In the genomic region with DNA sequence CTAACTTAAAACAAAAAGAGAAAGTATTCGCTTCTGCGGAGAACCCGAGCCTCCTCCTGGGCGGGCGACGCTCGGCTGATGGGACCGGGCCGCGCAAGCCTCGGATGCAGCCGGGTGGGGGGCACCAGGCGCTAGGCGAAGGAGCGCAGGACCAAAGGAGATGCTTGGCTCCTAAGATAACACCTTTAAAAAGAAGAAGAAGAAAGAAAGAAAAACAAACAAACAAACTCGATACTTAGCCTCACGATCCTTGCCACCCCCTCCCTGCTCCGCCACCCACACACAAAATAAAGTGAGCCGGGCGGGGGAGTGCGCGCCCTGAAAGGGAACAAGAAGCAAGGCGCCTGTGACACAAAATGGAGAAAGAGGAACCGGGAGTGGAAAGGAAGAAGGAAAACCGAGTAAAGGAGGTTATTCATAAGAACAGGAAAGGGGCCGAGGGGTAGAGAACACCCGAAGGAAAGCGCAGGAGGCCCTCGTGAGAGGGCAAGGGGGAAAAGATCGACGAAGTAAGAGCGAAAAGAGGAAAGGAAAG, we compare ENCODE assay signal across 9 cellular contexts. TPM values are rescaled to one million over a fixed set of nuclear protein-coding genes. Genes with fewer than 3 reads are reported as not detected.
DNase-seq lines count a peak whose midpoint lies in the region; ATAC-seq and TF ChIP-seq lines count a peak whose summit lies in the region.
"Had no signal": no experiment of that assay in that cellular context is flagged by ENCODE, and none has a peak within 500 bp of the region (broad histone marks: within the 10 kb centered on the region; RNA-seq: fewer than 3 reads in every experiment).

No MANE protein-coding gene starts in this region.

- H3K27me3 ChIP-seq in CD4-positive, alpha-beta memory T cell (ENCODE audit: insufficient read depth, low read length) = no peaks in the 10 kb centered on the region
- peaks cover 21% of the 10 kb centered on the region for H3K27me3 ChIP-seq in iPS DF 6.9 (ENCODE audit: control insufficient read depth, insufficient read depth, low read length)

- no peaks in the 10 kb centered on the region for H3K36me3 ChIP-seq in CD4-positive, alpha-beta memory T cell (ENCODE audit: insufficient read depth, low read length)
- no peaks in the 10 kb centered on the region for H3K36me3 ChIP-seq in iPS DF 6.9 (ENCODE audit: control insufficient read depth, insufficient read depth, low read length)

- POLR2A ChIA-PET in CD4-positive, alpha-beta memory T cell (lab: Charles Lee; ENCODE audit: partially characterized antibody) = interaction anchor here (1.0 to 5.6 kb wide), 8 partner anchors 22 to 258 kb away, joined by 3 to 66 read pairs (median 4); partner anchors contain the start of gene COMMD3

- peak; percentile 76 to 80 (median 78) for DNase-seq in CD4-positive, alpha-beta memory T cell
- DNase-seq in HS-27A (ENCODE audit: low read depth) (peak; percentile 30), astrocyte of the cerebellum (ENCODE audit: low read depth) (no peak), iPS DF 6.9 (ENCODE audit: low read depth, low spot score) (no peak), sciatic nerve (ENCODE audit: low spot score) (peak; percentile 84), SHP77 (lab: John Stamatoyannopoulos, UW) (no peak)

- peaks cover 0 to 17% of the 10 kb centered on the region in 2 donors for H3K36me3 Mint-ChIP-seq in CD4-positive, alpha-beta memory T cell
- H3K36me3 Mint-ChIP-seq in T-helper 1 cell treated with Interleukin-12 subunit alpha and Interleukin-12 subunit beta and Interleukin-4 antibody, amounts not matched to agents 30 μg/mL and 1 μg/mL, for 36 hours (ENCODE audit: low read depth) = peaks cover 4% of the 10 kb centered on the region

- TF ChIP-seq CTCF in astrocyte of the cerebellum (IDR thresholded peaks at IDR 0.05; ENCODE audit: low read depth, low read length, missing control alignments) = no peak

- peak; percentile 44 for ATAC-seq in GM19467 (IDR thresholded peaks at IDR 0.05; ENCODE audit: unreplicated experiment)
- peak; percentile 69 for ATAC-seq in sciatic nerve

- CTCF ChIA-PET in CD4-positive, alpha-beta memory T cell (lab: Charles Lee; ENCODE audit: partially characterized antibody) = no interaction called here

- peaks cover 12 to 58% (median 35%) of the 10 kb centered on the region in 4 donors for H3K4me1 Mint-ChIP-seq in CD4-positive, alpha-beta memory T cell
- peaks cover 26% of the 10 kb centered on the region for H3K4me1 Mint-ChIP-seq in T-helper 1 cell treated with Interleukin-12 subunit alpha and Interleukin-12 subunit beta and Interleukin-4 antibody, amounts not matched to agents 30 μg/mL and 1 μg/mL, for 36 hours (ENCODE audit: low read depth)

- intact Hi-C loops in CD4-positive, alpha-beta memory T cell (cut with micrococcal nuclease) = loop anchor here (1.0 to 10.0 kb wide), 6 partner anchors 23 to 843 kb away; partner anchors contain the start of genes MSRB2 and SKIDA1
- intact Hi-C loops in sciatic nerve (cut with DNase I) = loop anchor here (10.0 kb wide), 1 partner anchor 63 kb away; the partner anchor contains the start of gene COMMD3

- H3K9me3 ChIP-seq in CD4-positive, alpha-beta memory T cell (ENCODE audit: control insufficient read depth in 1 of 2, low read length in 2 of 2) = no peaks in the 10 kb centered on the region
- no peaks in the 10 kb centered on the region for H3K9me3 ChIP-seq in iPS DF 6.9 (ENCODE audit: control insufficient read depth, insufficient read depth, low read length)

- WGBS in iPS DF 6.9 (ENCODE audit: insufficient coverage, insufficient read length) = no CpG with 5 or more reads among the region's 32 CpGs

- peaks cover 0 to 2% (median 0%) of the 10 kb centered on the region in 8 donors for H3K9me3 Mint-ChIP-seq in CD4-positive, alpha-beta memory T cell
- H3K9me3 Mint-ChIP-seq in T-helper 1 cell treated with Interleukin-12 subunit alpha and Interleukin-12 subunit beta and Interleukin-4 antibody, amounts not matched to agents 30 μg/mL and 1 μg/mL, for 36 hours = no peaks in the 10 kb centered on the region

- peaks cover 42% of the 10 kb centered on the region for H3K4me1 ChIP-seq in CD4-positive, alpha-beta memory T cell (ENCODE audit: insufficient read depth, low read length)
- H3K4me1 ChIP-seq in iPS DF 6.9 (ENCODE audit: control insufficient read depth, insufficient read depth, low read length) = no peaks in the 10 kb centered on the region

- H3K4me3 ChIP-seq in CD4-positive, alpha-beta memory T cell (ENCODE audit: low read length in 2 of 2) = peak overlapping the region; percentile 70 to 97
- H3K4me3 ChIP-seq in astrocyte of the cerebellum (ENCODE audit: low read depth, low read length) (peak overlapping the region; percentile 57), iPS DF 6.9 (ENCODE audit: low read length) (peak overlapping the region; percentile 41; the same call in 1 of the 2 replicates)

- H3K4me3 Mint-ChIP-seq in CD4-positive, alpha-beta memory T cell = peak overlapping the region; percentile 89 to 99 (median 96)
- H3K4me3 Mint-ChIP-seq in T-helper 1 cell treated with Interleukin-12 subunit alpha and Interleukin-12 subunit beta and Interleukin-4 antibody, amounts not matched to agents 30 μg/mL and 1 μg/mL, for 36 hours = peak overlapping the region; percentile 93

- H3K27ac ChIP-seq in CD4-positive, alpha-beta memory T cell (ENCODE audit: low read depth, low read length) = peak overlapping the region; percentile 78
- H3K27ac ChIP-seq in iPS DF 6.9 (ENCODE audit: low read length) = no peak overlapping the region

- in situ Hi-C loops in astrocyte of the cerebellum (cut with HindIII; ENCODE audit: low sequenced_read_pairs) = no loop called here

- H3K27ac Mint-ChIP-seq in CD4-positive, alpha-beta memory T cell = peak overlapping the region; percentile 96 to 100 (median 98)
- peak overlapping the region; percentile 98 for H3K27ac Mint-ChIP-seq in T-helper 1 cell treated with Interleukin-12 subunit alpha and Interleukin-12 subunit beta and Interleukin-4 antibody, amounts not matched to agents 30 μg/mL and 1 μg/mL, for 36 hours

- H3K27me3 Mint-ChIP-seq in CD4-positive, alpha-beta memory T cell = peaks cover 0 to 2% of the 10 kb centered on the region in 2 donors
- peaks cover 21% of the 10 kb centered on the region for H3K27me3 Mint-ChIP-seq in T-helper 1 cell treated with Interleukin-12 subunit alpha and Interleukin-12 subunit beta and Interleukin-4 antibody, amounts not matched to agents 30 μg/mL and 1 μg/mL, for 36 hours (ENCODE audit: low read depth)

RNA-seq across cellular contexts. Expression of gene EBLN1, which starts 34.0 kb away (rescaled TPM):
- not detected for total RNA-seq in CD4-positive, alpha-beta memory T cell
- not detected for polyA plus RNA-seq in CD4-positive, alpha-beta memory T cell
- not detected for total RNA-seq in sciatic nerve
- total RNA-seq: T-helper 1 cell treated with Interleukin-12 subunit alpha and Interleukin-12 subunit beta and Interleukin-4 antibody, amounts not matched to agents 30 ng/mL and 1 ng/mL, for 36 hours had no signal

Comparison
In these comparisons a context has a peak if more than half of its experiments do, and no peak if none do; other contexts are left out.
1. DNase-seq: peak in CD4-positive, alpha-beta memory T cell (5 of 5), HS-27A (single experiment) and sciatic nerve (single experiment); none in astrocyte of the cerebellum (single experiment), iPS DF 6.9 (single experiment) and SHP77 (0 of 2).
2. Peak in every context shown above with its lines, with median percentiles within 50 percentile points of each other: H3K4me3 ChIP-seq.